Comparison of ENCODE assay signal across 1 cellular context in the genomic region with DNA sequence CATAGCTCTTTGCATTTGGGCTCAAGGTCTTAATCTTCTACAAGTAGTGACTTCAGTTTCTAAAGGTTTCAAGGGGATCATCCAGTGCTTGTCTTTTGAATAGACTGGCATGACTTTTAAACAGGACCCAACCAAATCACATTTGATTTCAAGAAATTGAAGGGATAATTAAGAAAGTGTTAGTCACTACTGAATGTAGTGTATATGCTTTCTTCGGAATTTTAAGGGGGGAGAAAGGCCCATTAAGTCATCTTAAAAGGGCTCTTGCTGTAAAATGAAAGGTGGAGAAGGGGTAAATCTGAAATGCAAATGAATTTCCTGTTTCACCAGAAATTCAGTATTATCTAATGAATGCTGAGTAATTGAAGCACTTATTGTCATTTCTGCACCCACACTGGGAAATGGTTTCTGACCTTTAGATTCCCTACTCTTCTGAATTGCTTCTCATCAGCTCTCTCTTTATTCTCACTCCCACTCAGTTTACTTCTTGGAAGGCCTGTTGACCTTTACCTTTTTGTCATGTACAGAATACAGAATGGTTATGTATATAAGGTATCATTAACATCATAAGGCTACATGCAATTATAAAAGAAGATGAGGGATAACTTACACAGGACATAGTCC.
TF ChIP-seq lines count a peak whose summit lies in the region.

No MANE protein-coding gene starts in this region.

TF ChIP-seq in IMR-90, 13 proteins besides CTCF, POLR2A, EP300 and RAD21:
- TF ChIP-seq MAZ (IDR thresholded peaks at IDR 0.05; ENCODE audit: borderline replicate concordance, low read depth, low read length) (no peak), MXI1 (IDR thresholded peaks at IDR 0.05; ENCODE audit: borderline replicate concordance, low read depth, low read length) (no peak), CHD1 (IDR thresholded peaks at IDR 0.05; ENCODE audit: low read depth, low read length) (no peak), CEBPB (IDR thresholded peaks at IDR 0.05; ENCODE audit: low read depth, low read length) (no peak), RFX5 (IDR thresholded peaks at IDR 0.05; ENCODE audit: low read depth, low read length) (no peak), NFE2L2 (IDR thresholded peaks at IDR 0.05; ENCODE audit: low read depth, low read length) (no peak), RCOR1 (IDR thresholded peaks at IDR 0.05; ENCODE audit: insufficient replicate concordance, low read length) (no peak), FOS (IDR thresholded peaks at IDR 0.05; ENCODE audit: low read depth, low read length) (no peak), MAFK (IDR thresholded peaks at IDR 0.05; ENCODE audit: low read depth, low read length) (no peak), BHLHE40 (IDR thresholded peaks at IDR 0.05; ENCODE audit: low read depth, low read length) (no peak), ELK1 (IDR thresholded peaks at IDR 0.05; ENCODE audit: borderline replicate concordance, low read depth, low read length) (no peak), SMC3 (IDR thresholded peaks at IDR 0.05; ENCODE audit: low read depth, low read length) (no peak)
- TF ChIP-seq, protein P1, sequence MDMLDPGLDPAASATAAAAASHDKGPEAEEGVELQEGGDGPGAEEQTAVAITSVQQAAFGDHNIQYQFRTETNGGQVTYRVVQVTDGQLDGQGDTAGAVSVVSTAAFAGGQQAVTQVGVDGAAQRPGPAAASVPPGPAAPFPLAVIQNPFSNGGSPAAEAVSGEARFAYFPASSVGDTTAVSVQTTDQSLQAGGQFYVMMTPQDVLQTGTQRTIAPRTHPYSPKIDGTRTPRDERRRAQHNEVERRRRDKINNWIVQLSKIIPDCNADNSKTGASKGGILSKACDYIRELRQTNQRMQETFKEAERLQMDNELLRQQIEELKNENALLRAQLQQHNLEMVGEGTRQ (IDR thresholded peaks at IDR 0.05; ENCODE audit: low read depth, low read length): no peak
